Comparison of ENCODE assay signal across 1 cellular context in genomic region chr6:82893889-82894652, GRCh38.
A peak's percentile ranks its signal among the peaks of the same experiment; 100 is the strongest.
TF ChIP-seq lines count a peak whose summit lies in the region.

No MANE protein-coding gene starts in this region.

TF ChIP-seq in K562, 482 proteins besides CTCF, POLR2A, EP300 and RAD21 (continued from another document and continues in another):
- TF ChIP-seq, protein P1, sequence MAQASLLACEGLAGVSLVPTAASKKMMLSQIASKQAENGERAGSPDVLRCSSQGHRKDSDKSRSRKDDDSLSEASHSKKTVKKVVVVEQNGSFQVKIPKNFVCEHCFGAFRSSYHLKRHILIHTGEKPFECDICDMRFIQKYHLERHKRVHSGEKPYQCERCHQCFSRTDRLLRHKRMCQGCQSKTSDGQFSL (CRISPR knock-in tag; IDR thresholded peaks at IDR 0.05): peak; percentile 94
- TF ChIP-seq, protein P1 (tag; IDR thresholded peaks at IDR 0.05): peak in 1 of 2 experiments; percentile 71; a peak in 1 of 4 replicates
- no peak for TF ChIP-seq XRCC4 (IDR thresholded peaks at IDR 0.05; ENCODE audit: extremely low read depth, insufficient read depth, insufficient read length)
- no peak for TF ChIP-seq HMG20B (CRISPR knock-in tag; IDR thresholded peaks at IDR 0.05)
- 0 out of 2 replicates have a peak, but pooled peaks have one; percentile 6 for TF ChIP-seq GATAD2B (IDR thresholded peaks at IDR 0.05; ENCODE audit: borderline replicate concordance)
- peak; percentile 74; the same call in 1 of the 2 replicates for TF ChIP-seq LCOR (CRISPR knock-in tag; IDR thresholded peaks at IDR 0.05)
- TF ChIP-seq TOE1 (IDR thresholded peaks at IDR 0.05; ENCODE audit: borderline replicate concordance): peak; percentile 27; the same call in 1 of the 2 replicates
- TF ChIP-seq TOE1 (CRISPR knock-in tag; IDR thresholded peaks at IDR 0.05; ENCODE audit: borderline replicate concordance, low read depth): no peak
- peak; percentile 59; the same call in 1 of the 2 replicates for TF ChIP-seq ZNF316 (IDR thresholded peaks at IDR 0.05)
- no peak for TF ChIP-seq CREB1 (IDR thresholded peaks at IDR 0.05)
- no peak for TF ChIP-seq CREB1 (CRISPR knock-in tag; IDR thresholded peaks at IDR 0.05)
- peak; percentile 68 for TF ChIP-seq NFIC (IDR thresholded peaks at IDR 0.05)
- TF ChIP-seq, protein P2, sequence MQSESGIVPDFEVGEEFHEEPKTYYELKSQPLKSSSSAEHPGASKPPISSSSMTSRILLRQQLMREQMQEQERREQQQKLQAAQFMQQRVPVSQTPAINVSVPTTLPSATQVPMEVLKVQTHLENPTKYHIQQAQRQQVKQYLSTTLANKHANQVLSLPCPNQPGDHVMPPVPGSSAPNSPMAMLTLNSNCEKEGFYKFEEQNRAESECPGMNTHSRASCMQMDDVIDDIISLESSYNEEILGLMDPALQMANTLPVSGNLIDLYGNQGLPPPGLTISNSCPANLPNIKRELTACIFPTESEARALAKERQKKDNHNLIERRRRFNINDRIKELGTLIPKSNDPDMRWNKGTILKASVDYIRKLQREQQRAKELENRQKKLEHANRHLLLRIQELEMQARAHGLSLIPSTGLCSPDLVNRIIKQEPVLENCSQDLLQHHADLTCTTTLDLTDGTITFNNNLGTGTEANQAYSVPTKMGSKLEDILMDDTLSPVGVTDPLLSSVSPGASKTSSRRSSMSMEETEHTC (IDR thresholded peaks at IDR 0.05): peak; percentile 52; the same call in 1 of the 2 replicates
- no peak for TF ChIP-seq ZSCAN32 (CRISPR knock-in tag; IDR thresholded peaks at IDR 0.05)
- peak; percentile 47; the same call in 1 of the 2 replicates for TF ChIP-seq MECOM (CRISPR knock-in tag; IDR thresholded peaks at IDR 0.05)
- 0 out of 2 replicates have a peak, but pooled peaks have one; percentile 51 for TF ChIP-seq ZNF134 (CRISPR knock-in tag; conservative IDR thresholded peaks at IDR 0.05)
- TF ChIP-seq, protein P3, sequence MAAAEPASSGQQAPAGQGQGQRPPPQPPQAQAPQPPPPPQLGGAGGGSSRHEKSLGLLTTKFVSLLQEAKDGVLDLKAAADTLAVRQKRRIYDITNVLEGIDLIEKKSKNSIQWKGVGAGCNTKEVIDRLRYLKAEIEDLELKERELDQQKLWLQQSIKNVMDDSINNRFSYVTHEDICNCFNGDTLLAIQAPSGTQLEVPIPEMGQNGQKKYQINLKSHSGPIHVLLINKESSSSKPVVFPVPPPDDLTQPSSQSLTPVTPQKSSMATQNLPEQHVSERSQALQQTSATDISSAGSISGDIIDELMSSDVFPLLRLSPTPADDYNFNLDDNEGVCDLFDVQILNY (CRISPR knock-in tag; IDR thresholded peaks at IDR 0.05): no peak
- peak; percentile 44 for TF ChIP-seq RNF2 (IDR thresholded peaks at IDR 0.05)
- TF ChIP-seq CHD1 (IDR thresholded peaks at IDR 0.05; ENCODE audit: low read length): no peak
- TF ChIP-seq ZNF311 (CRISPR knock-in tag; IDR thresholded peaks at IDR 0.05): no peak; the same call in 1 of the 2 replicates
- TF ChIP-seq HNRNPL (IDR thresholded peaks at IDR 0.05; ENCODE audit: low read depth, low read length): no peak
- TF ChIP-seq, protein P4, sequence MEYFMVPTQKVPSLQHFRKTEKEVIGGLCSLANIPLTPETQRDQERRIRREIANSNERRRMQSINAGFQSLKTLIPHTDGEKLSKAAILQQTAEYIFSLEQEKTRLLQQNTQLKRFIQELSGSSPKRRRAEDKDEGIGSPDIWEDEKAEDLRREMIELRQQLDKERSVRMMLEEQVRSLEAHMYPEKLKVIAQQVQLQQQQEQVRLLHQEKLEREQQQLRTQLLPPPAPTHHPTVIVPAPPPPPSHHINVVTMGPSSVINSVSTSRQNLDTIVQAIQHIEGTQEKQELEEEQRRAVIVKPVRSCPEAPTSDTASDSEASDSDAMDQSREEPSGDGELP (CRISPR knock-in tag; IDR thresholded peaks at IDR 0.05; ENCODE audit: borderline replicate concordance): peak; percentile 50
- TF ChIP-seq, protein P5, sequence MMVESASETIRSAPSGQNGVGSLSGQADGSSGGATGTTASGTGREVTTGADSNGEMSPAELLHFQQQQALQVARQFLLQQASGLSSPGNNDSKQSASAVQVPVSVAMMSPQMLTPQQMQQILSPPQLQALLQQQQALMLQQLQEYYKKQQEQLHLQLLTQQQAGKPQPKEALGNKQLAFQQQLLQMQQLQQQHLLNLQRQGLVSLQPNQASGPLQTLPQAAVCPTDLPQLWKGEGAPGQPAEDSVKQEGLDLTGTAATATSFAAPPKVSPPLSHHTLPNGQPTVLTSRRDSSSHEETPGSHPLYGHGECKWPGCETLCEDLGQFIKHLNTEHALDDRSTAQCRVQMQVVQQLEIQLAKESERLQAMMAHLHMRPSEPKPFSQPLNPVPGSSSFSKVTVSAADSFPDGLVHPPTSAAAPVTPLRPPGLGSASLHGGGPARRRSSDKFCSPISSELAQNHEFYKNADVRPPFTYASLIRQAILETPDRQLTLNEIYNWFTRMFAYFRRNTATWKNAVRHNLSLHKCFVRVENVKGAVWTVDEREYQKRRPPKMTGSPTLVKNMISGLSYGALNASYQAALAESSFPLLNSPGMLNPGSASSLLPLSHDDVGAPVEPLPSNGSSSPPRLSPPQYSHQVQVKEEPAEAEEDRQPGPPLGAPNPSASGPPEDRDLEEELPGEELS (CRISPR knock-in tag; IDR thresholded peaks at IDR 0.05; ENCODE audit: borderline replicate concordance): no peak
- TF ChIP-seq, protein P6, sequence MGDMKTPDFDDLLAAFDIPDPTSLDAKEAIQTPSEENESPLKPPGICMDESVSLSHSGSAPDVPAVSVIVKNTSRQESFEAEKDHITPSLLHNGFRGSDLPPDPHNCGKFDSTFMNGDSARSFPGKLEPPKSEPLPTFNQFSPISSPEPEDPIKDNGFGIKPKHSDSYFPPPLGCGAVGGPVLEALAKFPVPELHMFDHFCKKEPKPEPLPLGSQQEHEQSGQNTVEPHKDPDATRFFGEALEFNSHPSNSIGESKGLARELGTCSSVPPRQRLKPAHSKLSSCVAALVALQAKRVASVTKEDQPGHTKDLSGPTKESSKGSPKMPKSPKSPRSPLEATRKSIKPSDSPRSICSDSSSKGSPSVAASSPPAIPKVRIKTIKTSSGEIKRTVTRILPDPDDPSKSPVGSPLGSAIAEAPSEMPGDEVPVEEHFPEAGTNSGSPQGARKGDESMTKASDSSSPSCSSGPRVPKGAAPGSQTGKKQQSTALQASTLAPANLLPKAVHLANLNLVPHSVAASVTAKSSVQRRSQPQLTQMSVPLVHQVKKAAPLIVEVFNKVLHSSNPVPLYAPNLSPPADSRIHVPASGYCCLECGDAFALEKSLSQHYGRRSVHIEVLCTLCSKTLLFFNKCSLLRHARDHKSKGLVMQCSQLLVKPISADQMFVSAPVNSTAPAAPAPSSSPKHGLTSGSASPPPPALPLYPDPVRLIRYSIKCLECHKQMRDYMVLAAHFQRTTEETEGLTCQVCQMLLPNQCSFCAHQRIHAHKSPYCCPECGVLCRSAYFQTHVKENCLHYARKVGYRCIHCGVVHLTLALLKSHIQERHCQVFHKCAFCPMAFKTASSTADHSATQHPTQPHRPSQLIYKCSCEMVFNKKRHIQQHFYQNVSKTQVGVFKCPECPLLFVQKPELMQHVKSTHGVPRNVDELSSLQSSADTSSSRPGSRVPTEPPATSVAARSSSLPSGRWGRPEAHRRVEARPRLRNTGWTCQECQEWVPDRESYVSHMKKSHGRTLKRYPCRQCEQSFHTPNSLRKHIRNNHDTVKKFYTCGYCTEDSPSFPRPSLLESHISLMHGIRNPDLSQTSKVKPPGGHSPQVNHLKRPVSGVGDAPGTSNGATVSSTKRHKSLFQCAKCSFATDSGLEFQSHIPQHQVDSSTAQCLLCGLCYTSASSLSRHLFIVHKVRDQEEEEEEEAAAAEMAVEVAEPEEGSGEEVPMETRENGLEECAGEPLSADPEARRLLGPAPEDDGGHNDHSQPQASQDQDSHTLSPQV (IDR thresholded peaks at IDR 0.05): peak; percentile 76
- peak; percentile 21 for TF ChIP-seq CCNT2 (IDR thresholded peaks at IDR 0.05; ENCODE audit: borderline replicate concordance, extremely low read depth, insufficient read length, low read depth, low read length)
- peak; percentile 68; the same call in 1 of the 2 replicates for TF ChIP-seq TEAD4 (IDR thresholded peaks at IDR 0.05; ENCODE audit: low read length)
- no peak for TF ChIP-seq TEAD4 (CRISPR knock-in tag; IDR thresholded peaks at IDR 0.05; ENCODE audit: borderline replicate concordance)
- peak; percentile 25; the same call in 1 of the 2 replicates for TF ChIP-seq SOX6 (IDR thresholded peaks at IDR 0.05)
- no peak for TF ChIP-seq TAF7 (tag; IDR thresholded peaks at IDR 0.05)
- 0 out of 2 replicates have a peak, but pooled peaks have one; percentile 21 for TF ChIP-seq PTRF (tag; IDR thresholded peaks at IDR 0.05)
- TF ChIP-seq ETV5 (CRISPR knock-in tag; IDR thresholded peaks at IDR 0.05; ENCODE audit: low read depth): no peak; the same call in 1 of the 2 replicates
- peak; percentile 30; the same call in 1 of the 2 replicates for TF ChIP-seq GATA2 (CRISPR knock-in tag; IDR thresholded peaks at IDR 0.05)
- peak; percentile 59 for TF ChIP-seq DPF2 (IDR thresholded peaks at IDR 0.05)
- TF ChIP-seq, protein P7, sequence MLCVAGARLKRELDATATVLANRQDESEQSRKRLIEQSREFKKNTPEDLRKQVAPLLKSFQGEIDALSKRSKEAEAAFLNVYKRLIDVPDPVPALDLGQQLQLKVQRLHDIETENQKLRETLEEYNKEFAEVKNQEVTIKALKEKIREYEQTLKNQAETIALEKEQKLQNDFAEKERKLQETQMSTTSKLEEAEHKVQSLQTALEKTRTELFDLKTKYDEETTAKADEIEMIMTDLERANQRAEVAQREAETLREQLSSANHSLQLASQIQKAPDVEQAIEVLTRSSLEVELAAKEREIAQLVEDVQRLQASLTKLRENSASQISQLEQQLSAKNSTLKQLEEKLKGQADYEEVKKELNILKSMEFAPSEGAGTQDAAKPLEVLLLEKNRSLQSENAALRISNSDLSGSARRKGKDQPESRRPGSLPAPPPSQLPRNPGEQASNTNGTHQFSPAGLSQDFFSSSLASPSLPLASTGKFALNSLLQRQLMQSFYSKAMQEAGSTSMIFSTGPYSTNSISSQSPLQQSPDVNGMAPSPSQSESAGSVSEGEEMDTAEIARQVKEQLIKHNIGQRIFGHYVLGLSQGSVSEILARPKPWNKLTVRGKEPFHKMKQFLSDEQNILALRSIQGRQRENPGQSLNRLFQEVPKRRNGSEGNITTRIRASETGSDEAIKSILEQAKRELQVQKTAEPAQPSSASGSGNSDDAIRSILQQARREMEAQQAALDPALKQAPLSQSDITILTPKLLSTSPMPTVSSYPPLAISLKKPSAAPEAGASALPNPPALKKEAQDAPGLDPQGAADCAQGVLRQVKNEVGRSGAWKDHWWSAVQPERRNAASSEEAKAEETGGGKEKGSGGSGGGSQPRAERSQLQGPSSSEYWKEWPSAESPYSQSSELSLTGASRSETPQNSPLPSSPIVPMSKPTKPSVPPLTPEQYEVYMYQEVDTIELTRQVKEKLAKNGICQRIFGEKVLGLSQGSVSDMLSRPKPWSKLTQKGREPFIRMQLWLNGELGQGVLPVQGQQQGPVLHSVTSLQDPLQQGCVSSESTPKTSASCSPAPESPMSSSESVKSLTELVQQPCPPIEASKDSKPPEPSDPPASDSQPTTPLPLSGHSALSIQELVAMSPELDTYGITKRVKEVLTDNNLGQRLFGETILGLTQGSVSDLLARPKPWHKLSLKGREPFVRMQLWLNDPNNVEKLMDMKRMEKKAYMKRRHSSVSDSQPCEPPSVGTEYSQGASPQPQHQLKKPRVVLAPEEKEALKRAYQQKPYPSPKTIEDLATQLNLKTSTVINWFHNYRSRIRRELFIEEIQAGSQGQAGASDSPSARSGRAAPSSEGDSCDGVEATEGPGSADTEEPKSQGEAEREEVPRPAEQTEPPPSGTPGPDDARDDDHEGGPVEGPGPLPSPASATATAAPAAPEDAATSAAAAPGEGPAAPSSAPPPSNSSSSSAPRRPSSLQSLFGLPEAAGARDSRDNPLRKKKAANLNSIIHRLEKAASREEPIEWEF (CRISPR knock-in tag; IDR thresholded peaks at IDR 0.05): peak; percentile 46
- TF ChIP-seq HDAC2 (IDR thresholded peaks at IDR 0.05): no peak
- peak; percentile 92 for TF ChIP-seq CBFA2T3 (IDR thresholded peaks at IDR 0.05)
- 0 out of 2 replicates have a peak, but pooled peaks have one; percentile 27 for TF ChIP-seq CREM (IDR thresholded peaks at IDR 0.05; ENCODE audit: low read depth)
- TF ChIP-seq, protein P8, sequence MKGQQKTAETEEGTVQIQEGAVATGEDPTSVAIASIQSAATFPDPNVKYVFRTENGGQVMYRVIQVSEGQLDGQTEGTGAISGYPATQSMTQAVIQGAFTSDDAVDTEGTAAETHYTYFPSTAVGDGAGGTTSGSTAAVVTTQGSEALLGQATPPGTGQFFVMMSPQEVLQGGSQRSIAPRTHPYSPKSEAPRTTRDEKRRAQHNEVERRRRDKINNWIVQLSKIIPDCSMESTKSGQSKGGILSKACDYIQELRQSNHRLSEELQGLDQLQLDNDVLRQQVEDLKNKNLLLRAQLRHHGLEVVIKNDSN (CRISPR knock-in tag; IDR thresholded peaks at IDR 0.05): peak; percentile 55
- TF ChIP-seq TAL1 (IDR thresholded peaks at IDR 0.05): peak; percentile 75
- TF ChIP-seq NBN (IDR thresholded peaks at IDR 0.05; ENCODE audit: low read depth): no peak
- peak; percentile 42 for TF ChIP-seq NEUROD1 (IDR thresholded peaks at IDR 0.05; ENCODE audit: borderline replicate concordance, low read depth, low read length, partially characterized antibody)
- no peak for TF ChIP-seq RB1 (IDR thresholded peaks at IDR 0.05; ENCODE audit: low read depth)
- no peak for TF ChIP-seq PHF20 (IDR thresholded peaks at IDR 0.05; ENCODE audit: partially characterized antibody)
- TF ChIP-seq NR2C2 (CRISPR knock-in tag; IDR thresholded peaks at IDR 0.05): no peak
- peak; percentile 74 for TF ChIP-seq NR2C2 (tag; IDR thresholded peaks at IDR 0.05)
- peak in 1 of 3 experiments; percentile 75 for TF ChIP-seq YY1 (IDR thresholded peaks at IDR 0.05; ENCODE audit: borderline replicate concordance in 1 of 3, control insufficient read depth in 1 of 3, extremely low read depth in 1 of 3, insufficient read depth in 3 of 3, insufficient read length in 1 of 3, insufficient replicate concordance in 2 of 3, low read depth in 1 of 3, low read length in 2 of 3)
- peak; percentile 86 for TF ChIP-seq ARID1B (IDR thresholded peaks at IDR 0.05)
- TF ChIP-seq NR2C1 (IDR thresholded peaks at IDR 0.05): no peak
- peak; percentile 78 for TF ChIP-seq NR2C1 (tag; IDR thresholded peaks at IDR 0.05)
- TF ChIP-seq NR4A1 (CRISPR knock-in tag; IDR thresholded peaks at IDR 0.05): no peak
- peak; percentile 21; the same call in 1 of the 2 replicates for TF ChIP-seq NR4A1 (tag; IDR thresholded peaks at IDR 0.05)
- peak; percentile 81 for TF ChIP-seq EHMT2 (IDR thresholded peaks at IDR 0.05)
- TF ChIP-seq GABPB2 (CRISPR knock-in tag; conservative IDR thresholded peaks at IDR 0.05): no peak
- 0 out of 2 replicates have a peak, but pooled peaks have one; percentile 5 for TF ChIP-seq ZNF584 (CRISPR knock-in tag; IDR thresholded peaks at IDR 0.05; ENCODE audit: low read depth)
- peak; percentile 86 for TF ChIP-seq CBFA2T2 (conservative IDR thresholded peaks at IDR 0.05)
- TF ChIP-seq NFE2 (IDR thresholded peaks at IDR 0.05; ENCODE audit: low read depth): peak; percentile 43
- 0 out of 2 replicates have a peak, but pooled peaks have one; percentile 58 for TF ChIP-seq GTF2E2 (tag; IDR thresholded peaks at IDR 0.05)
- TF ChIP-seq MEF2D (tag; conservative IDR thresholded peaks at IDR 0.05; ENCODE audit: low read depth): peak; percentile 59; the same call in 1 of the 2 replicates
